8 cellular contexts compared by ENCODE assay signal in genomic region chr18:9017170-9017899, GRCh38.
DNase-seq lines count a peak whose midpoint lies in the region; ATAC-seq and TF ChIP-seq lines count a peak whose summit lies in the region.

No MANE protein-coding gene starts in this region.

- peaks cover 3% of the 10 kb centered on the region for H3K36me3 Mint-ChIP-seq in type B pancreatic cell

- peak overlapping the region; percentile 56 for H3K27ac Mint-ChIP-seq in type B pancreatic cell

- no peaks in the 10 kb centered on the region for H3K36me3 ChIP-seq in WERI-Rb-1

- H3K9me3 ChIP-seq in WERI-Rb-1 (ENCODE audit: severe bottlenecking): no peaks in the 10 kb centered on the region

- TF ChIP-seq CTCF in type B pancreatic cell (conservative IDR thresholded peaks at IDR 0.05): no peak
- TF ChIP-seq CTCF in WERI-Rb-1 (IDR thresholded peaks at IDR 0.05; ENCODE audit: low read depth, low read length): no peak

- H3K4me3 ChIP-seq in WERI-Rb-1 (ENCODE audit: low read depth, low read length): no peak overlapping the region

- no peak overlapping the region; the same call in 1 of the 2 replicates for H3K27ac ChIP-seq in WERI-Rb-1

- H3K4me1 Mint-ChIP-seq in type B pancreatic cell (ENCODE audit: unreplicated experiment): peaks cover 2% of the 10 kb centered on the region

- intact Hi-C loops in posterior vena cava (cut with DNase I): no loop called here

- DNase-seq in RPMI8226 (peak; percentile 85), globus pallidus (ENCODE audit: low spot score) (peak; percentile 11), posterior vena cava (ENCODE audit: low spot score) (peak; percentile 96), type B pancreatic cell (ENCODE audit: extremely low spot score, unreplicated experiment) (no peak), WERI-Rb-1 (no peak)
- DNase-seq in activated gamma-delta T cell treated with anti-CD3 and anti-CD28 coated beads, Interleukin-2, amount 50 U/mL, for 16 hours (ENCODE audit: low read depth): peak; percentile 45

- H3K27me3 Mint-ChIP-seq in type B pancreatic cell: no peaks in the 10 kb centered on the region

- peak; percentile 94 for ATAC-seq in GM18868 (IDR thresholded peaks at IDR 0.05; ENCODE audit: unreplicated experiment)
- ATAC-seq in HG03025 (IDR thresholded peaks at IDR 0.05; ENCODE audit: low FRiP score, unreplicated experiment): peak; percentile 85

- peaks cover 10% of the 10 kb centered on the region for H3K9me3 Mint-ChIP-seq in type B pancreatic cell

- no peak overlapping the region for H3K4me3 Mint-ChIP-seq in type B pancreatic cell

- no peaks in the 10 kb centered on the region for H3K27me3 ChIP-seq in WERI-Rb-1 (ENCODE audit: insufficient read depth, low read depth, severe bottlenecking)

Comparison
In these comparisons a context has a peak if more than half of its experiments do, and no peak if none do; other contexts are left out.
1. DNase-seq: peak in RPMI8226 (single experiment), activated gamma-delta T cell treated with anti-CD3 and anti-CD28 coated beads, Interleukin-2, amount 50 U/mL, for 16 hours (single experiment), globus pallidus (single experiment) and posterior vena cava (single experiment); none in type B pancreatic cell (single experiment) and WERI-Rb-1 (single experiment).